20 cellular contexts compared by ENCODE assay signal in the genomic region with DNA sequence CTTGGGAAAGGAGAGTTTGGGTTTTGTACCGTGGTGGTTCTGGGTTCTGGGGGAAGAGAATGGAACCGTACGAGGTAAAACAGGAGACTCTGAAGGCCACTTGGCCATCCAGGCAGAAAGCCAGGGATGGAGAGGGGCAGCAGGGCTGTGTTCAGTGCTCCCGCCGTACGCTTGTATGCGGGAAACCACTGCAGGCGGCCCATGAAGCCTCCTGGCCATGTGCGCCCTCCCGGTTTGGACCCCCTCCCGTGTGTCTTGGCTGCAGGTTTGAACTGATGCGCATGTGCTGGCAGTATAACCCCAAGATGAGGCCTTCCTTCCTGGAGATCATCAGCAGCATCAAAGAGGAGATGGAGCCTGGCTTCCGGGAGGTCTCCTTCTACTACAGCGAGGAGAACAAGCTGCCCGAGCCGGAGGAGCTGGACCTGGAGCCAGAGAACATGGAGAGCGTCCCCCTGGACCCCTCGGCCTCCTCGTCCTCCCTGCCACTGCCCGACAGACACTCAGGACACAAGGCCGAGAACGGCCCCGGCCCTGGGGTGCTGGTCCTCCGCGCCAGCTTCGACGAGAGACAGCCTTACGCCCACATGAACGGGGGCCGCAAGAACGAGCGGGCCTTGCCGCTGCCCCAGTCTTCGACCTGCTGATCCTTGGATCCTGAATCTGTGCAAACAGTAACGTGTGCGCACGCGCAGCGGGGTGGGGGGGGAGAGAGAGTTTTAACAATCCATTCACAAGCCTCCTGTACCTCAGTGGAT. TPM values are rescaled to one million over a fixed set of nuclear protein-coding genes. Genes with fewer than 3 reads are reported as not detected.
A peak's percentile ranks its signal among the peaks of the same experiment; 100 is the strongest.
DNase-seq lines count a peak whose midpoint lies in the region; ATAC-seq and TF ChIP-seq lines count a peak whose summit lies in the region.
"Had no signal": no experiment of that assay in that cellular context is flagged by ENCODE, and none has a peak within 500 bp of the region (broad histone marks: within the 10 kb centered on the region; RNA-seq: fewer than 3 reads in every experiment).

No MANE protein-coding gene starts in this region.

- no TSS peak for BruUV-seq in A673 (replicated peaks; lab: Mats Ljungman, UMichigan)

- H3K4me2 ChIP-seq in BLaER1 treated with 17β-estradiol and CSF1 and Interleukin-3, amounts not matched to agents 10 nM and 100 nM, result peak overlapping the region in 10 of 11 experiments; percentile 12 to 77 (median 65); a peak in 20 of 22 replicates

- H3K4me3 ChIP-seq in BLaER1 treated with 17β-estradiol and CSF1 and Interleukin-3, amounts not matched to agents 10 nM and 100 nM, result no peak overlapping the region
- H3K4me3 ChIP-seq in thoracic aorta (no peak overlapping the region), A673 (ENCODE audit: low read depth, low read length, poor library complexity, severe bottlenecking) (no peak overlapping the region)
- H3K4me3 ChIP-seq: MG63 had no signal

- peak overlapping the region in 5 of 11 experiments; percentile 16 to 60 (median 39); a peak in 7 of 22 replicates for H3K9ac ChIP-seq in BLaER1 treated with 17β-estradiol and CSF1 and Interleukin-3, amounts not matched to agents 10 nM and 100 nM

- DNase-seq in Kasumi-1 (lab: John Stamatoyannopoulos, UW) (peak; percentile 48 to 54), thoracic aorta (ENCODE audit: low spot score) (no peak), SIG-M5 treated with dmso at 0.1 percent for 504 hours (lab: John Stamatoyannopoulos, UW; ENCODE audit: unreplicated experiment) (no peak), A673 (ENCODE audit: low spot score) (no peak)
- no peak for DNase-seq in stimulated activated CD4-positive, alpha-beta T cell treated with anti-CD3 and anti-CD28 coated beads, Interleukin-4, amount 100 ng/mL, for 24 hours
- DNase-seq: DMS79, H7, Karpas-422, MG63, NCI-H1048, NCI-H1436 treated with DMSO at 0.1 percent for 48 hours, NCI-H2029, NCI-H345, NCI-H524 treated with DMSO at 0.1 percent for 48 hours, SHP77 had no signal

- peaks cover 42 to 60% (median 58%) of the 10 kb centered on the region in 10 experiments for H3K4me1 ChIP-seq in BLaER1 treated with 17β-estradiol and CSF1 and Interleukin-3, amounts not matched to agents 10 nM and 100 nM
- peaks cover 23 to 47% of the 10 kb centered on the region in 2 donors for H3K4me1 ChIP-seq in thoracic aorta (ENCODE audit: control insufficient read depth in 1 of 2, low read depth in 2 of 2)
- no peaks in the 10 kb centered on the region for H3K4me1 ChIP-seq in A673 (ENCODE audit: insufficient read depth, low read length, poor library complexity, severe bottlenecking)

- H3K27me3 ChIP-seq in BLaER1 treated with 17β-estradiol and CSF1 and Interleukin-3, amounts not matched to agents 10 nM and 100 nM, result no peaks in the 10 kb centered on the region; a peak in 1 of 22 replicates
- H3K27me3 ChIP-seq in layer of hippocampus (ENCODE audit: control insufficient read depth, insufficient read depth, low read length) (no peaks in the 10 kb centered on the region), thoracic aorta (replicated peaks; ENCODE audit: insufficient read depth) (no peaks in the 10 kb centered on the region), A673 (replicated peaks; ENCODE audit: insufficient read depth, low read depth, low read length, poor library complexity) (no peaks in the 10 kb centered on the region)
- H3K27me3 ChIP-seq: MG63 had no signal

- intact Hi-C loops in A673 (cut with micrococcal nuclease; ENCODE audit: unreplicated experiment), result no loop called here

- peaks cover 27 to 34% (median 33%) of the 10 kb centered on the region in 11 experiments for H3K9me3 ChIP-seq in BLaER1 treated with 17β-estradiol and CSF1 and Interleukin-3, amounts not matched to agents 10 nM and 100 nM (replicated peaks in 1 of 11)
- H3K9me3 ChIP-seq in thoracic aorta, result no peaks in the 10 kb centered on the region
- H3K9me3 ChIP-seq in A673 (ENCODE audit: low read depth, low read length, poor library complexity, severe bottlenecking), result peaks cover 9% of the 10 kb centered on the region

- peak overlapping the region in 8 of 11 experiments; percentile 8 to 75 (median 58); a peak in 15 of 22 replicates for H3K27ac ChIP-seq in BLaER1 treated with 17β-estradiol and CSF1 and Interleukin-3, amounts not matched to agents 10 nM and 100 nM
- peak overlapping the region; percentile 93 for H3K27ac ChIP-seq in layer of hippocampus (ENCODE audit: low read depth, low read length)
- peak overlapping the region; percentile 93 to 96 for H3K27ac ChIP-seq in thoracic aorta
- H3K27ac ChIP-seq in A673 (ENCODE audit: low read depth, low read length, poor library complexity, severe bottlenecking), result no peak overlapping the region
- H3K27ac ChIP-seq: C4-2B had no signal

- TF ChIP-seq CTCF in thoracic aorta (IDR thresholded peaks at IDR 0.05) (no peak), A673 (conservative IDR thresholded peaks at IDR 0.05; ENCODE audit: low read depth, low read length) (no peak)

- CTCF ChIA-PET in A673 (lab: Charles Lee), result no interaction called here

- peaks cover 12 to 51% (median 41%) of the 10 kb centered on the region in 11 experiments; a peak in 18 of 22 replicates for H4K20me1 ChIP-seq in BLaER1 treated with 17β-estradiol and CSF1 and Interleukin-3, amounts not matched to agents 10 nM and 100 nM

- peaks cover 96 to 100% (median 99%) of the 10 kb centered on the region in 11 experiments for H3K36me3 ChIP-seq in BLaER1 treated with 17β-estradiol and CSF1 and Interleukin-3, amounts not matched to agents 10 nM and 100 nM
- H3K36me3 ChIP-seq in thoracic aorta, result peaks cover 39% of the 10 kb centered on the region
- H3K36me3 ChIP-seq in A673 (ENCODE audit: insufficient read depth, low read length, poor library complexity, severe bottlenecking), result peaks cover 19% of the 10 kb centered on the region

- POLR2A ChIA-PET in A673 (lab: Charles Lee; ENCODE audit: low non-redundant PET), result no interaction called here

- ATAC-seq in thoracic aorta (ENCODE audit: insufficient number of reproducible peaks, low FRiP score, low read depth), result no peak

RNA-seq across cellular contexts. Expression of a gene that starts 50.6 kb away (rescaled TPM):
- 1 to 10 TPM in 1 of 2 donors, not detected in 1; 2.5 TPM for total RNA-seq in thoracic aorta
- not detected in 2 replicates for total RNA-seq in A673 (2021)
- total RNA-seq: H7, HT-29, RPMI7951 had no signal

Comparison
In these comparisons a context has a peak if more than half of its experiments do, and no peak if none do; other contexts are left out.
1. DNase-seq: peak in Kasumi-1 (2 of 2); none in thoracic aorta (single experiment), SIG-M5 treated with dmso at 0.1 percent for 504 hours (single experiment), A673 (single experiment) and stimulated activated CD4-positive, alpha-beta T cell treated with anti-CD3 and anti-CD28 coated beads, Interleukin-4, amount 100 ng/mL, for 24 hours (single experiment).